ENCODE assay signal across 8 cellular contexts in genomic region chr6:32153835-32154513, GRCh38. TPM values are rescaled to one million over a fixed set of nuclear protein-coding genes. Genes with fewer than 3 reads are reported as not detected.
A peak's percentile ranks its signal among the peaks of the same experiment; 100 is the strongest.
DNase-seq lines count a peak whose midpoint lies in the region; ATAC-seq and TF ChIP-seq lines count a peak whose summit lies in the region.

TSS of gene PPT2 (plus strand) at chr6:32154141. CDS start at chr6:32154595, 454 bp downstream.

- H3K27me3 ChIP-seq in Caco-2 (replicated peaks; ENCODE audit: control insufficient read depth, insufficient read depth, low read length), result no peaks in the 10 kb centered on the region
- H3K27me3 ChIP-seq in colonic mucosa, result no peaks in the 10 kb centered on the region

- TF ChIP-seq CTCF in Caco-2 (IDR thresholded peaks at IDR 0.05; ENCODE audit: insufficient read depth in 1 of 2, low read depth in 1 of 2, low read length in 1 of 2, severe bottlenecking in 1 of 2, unreplicated experiment in 1 of 2) (peak in 1 of 2 experiments; percentile 43), colonic mucosa (IDR thresholded peaks at IDR 0.05) (no peak)

- H3K4me1 Mint-ChIP-seq in Caco-2 (ENCODE audit: low read depth, unreplicated experiment), result peaks cover 19% of the 10 kb centered on the region

- H3K9me3 ChIP-seq in Caco-2, result no peaks in the 10 kb centered on the region
- H3K9me3 ChIP-seq in colonic mucosa, result no peaks in the 10 kb centered on the region

- peak within 1 kb of the TSS; percentile 86 for H3K4me3 Mint-ChIP-seq in Caco-2 (ENCODE audit: unreplicated experiment)

- H3K4me3 ChIP-seq in Caco-2 (ENCODE audit: low read depth, low read length) (peak within 1 kb of the TSS; percentile 90), colonic mucosa (peak within 1 kb of the TSS; percentile 60)

- no peaks in the 10 kb centered on the region for H3K27me3 Mint-ChIP-seq in Caco-2 (ENCODE audit: insufficient read depth, unreplicated experiment)

- TSS peak; percentile 41 for BruUV-seq in Caco-2 (replicated peaks; lab: Mats Ljungman, UMichigan)

- H3K36me3 ChIP-seq in Caco-2 (ENCODE audit: control insufficient read depth, insufficient read depth, low read length) (peaks cover 6% of the 10 kb centered on the region), colonic mucosa (no peaks in the 10 kb centered on the region)

- H3K36me3 Mint-ChIP-seq in Caco-2 (ENCODE audit: insufficient read depth, unreplicated experiment), result peaks cover 48% of the 10 kb centered on the region

- H3K9ac ChIP-seq in colonic mucosa (ENCODE audit: low read depth in 2 of 2, low read length in 2 of 2), result peak within 1 kb of the TSS; percentile 68 to 98

- H3K27ac Mint-ChIP-seq in Caco-2 (ENCODE audit: unreplicated experiment), result peak within 1 kb of the TSS; percentile 96

- H3K4me1 ChIP-seq in Caco-2 (peaks cover 24% of the 10 kb centered on the region), colonic mucosa (peaks cover 4% of the 10 kb centered on the region)

- ATAC-seq in HG03045 (IDR thresholded peaks at IDR 0.05; ENCODE audit: unreplicated experiment), result peak; percentile 19
- ATAC-seq in left colon, result peak; percentile 74
- no peak for ATAC-seq in GM19328 (IDR thresholded peaks at IDR 0.05; ENCODE audit: unreplicated experiment)

- intact Hi-C loops in Caco-2 (cut with micrococcal nuclease; ENCODE audit: unreplicated experiment), result loop anchor here (1.0 kb wide), 6 partner anchors 14 to 93 kb away; partner anchors contain the start of genes FKBPL and RNF5
- intact Hi-C loops in colonic mucosa (cut with DNase I), result no loop called here
- intact Hi-C loops in left colon (cut with DNase I, micrococcal nuclease), result no loop called here

- CTCF ChIA-PET in Caco-2 (lab: Charles Lee), result interaction anchor here (0.8 to 1.1 kb wide), 7 partner anchors 10 to 113 kb away, joined by 3 to 11 read pairs (median 4); partner anchors contain the start of genes ATF6B, EGFL8 and FKBPL

- H3K9me3 Mint-ChIP-seq in Caco-2 (ENCODE audit: unreplicated experiment), result no peaks in the 10 kb centered on the region

- peak; percentile 86 to 88 for DNase-seq in Caco-2
- peak; percentile 40 for DNase-seq in NCI-H524 treated with DMSO at 0.1 percent for 48 hours (lab: John Stamatoyannopoulos, UW)
- DNase-seq in activated CD4-positive, alpha-beta T cell treated with anti-CD3 and anti-CD28 coated beads, Interleukin-2, amount 50 U/mL, for 1 hour, result peak; percentile 64
- peak; percentile 84 for DNase-seq in colonic mucosa
- peak; percentile 88 to 90 for DNase-seq in left colon
- DNase-seq in stimulated activated CD4-positive, alpha-beta T cell treated with anti-CD3 and anti-CD28 coated beads, Interleukin-1b, Interleukin-23, amount 100 ng/mL, for 1 hour (ENCODE audit: low read depth in 2 of 2), result peak; percentile 41 to 53

- H3K27ac ChIP-seq in colonic mucosa, result peak within 1 kb of the TSS; percentile 68

- POLR2A ChIA-PET in Caco-2 (lab: Charles Lee), result interaction anchor here (1.0 kb wide), 2 partner anchors 15 to 24 kb away, joined by 3 to 8 read pairs; partner anchors contain the start of gene FKBPL

RNA-seq across cellular contexts. Expression of gene PPT2, which starts in this region (rescaled TPM):
- total RNA-seq in Caco-2 (2022), result 80.8 and 92.5 TPM in 2 replicates
- total RNA-seq in colonic mucosa, result 10 to 100 TPM; 18.4 to 21.0 TPM
- 10 to 100 TPM; 18.8 to 19.9 TPM for total RNA-seq in left colon
